Comparison of ENCODE assay signal across 17 cellular contexts in genomic region chr11:118153976-118154375, GRCh38. TPM values are rescaled to one million over a fixed set of nuclear protein-coding genes. Genes with fewer than 3 reads are reported as not detected.
DNase-seq lines count a peak whose midpoint lies in the region; TF ChIP-seq lines count a peak whose summit lies in the region.
"Had no signal": no experiment of that assay in that cellular context is flagged by ENCODE, and none has a peak within 500 bp of the region (broad histone marks: within the 10 kb centered on the region; RNA-seq: fewer than 3 reads in every experiment).

No MANE protein-coding gene starts in this region.

- no peak overlapping the region for H3K27ac Mint-ChIP-seq in activated CD4-positive, alpha-beta T cell treated with anti-CD3 and anti-CD28 coated beads, Interleukin-2, amount 10 ng/mL, durations not matched to agents 7 days and 5 days
- H3K27ac Mint-ChIP-seq in brain (peak overlapping the region in 4 of 5 experiments; percentile 42 to 79 (median 70)), neural crest cell (ENCODE audit: unreplicated experiment) (no peak overlapping the region)
- H3K27ac Mint-ChIP-seq: CD14-positive monocyte had no signal

- no peaks in the 10 kb centered on the region for H3K9me3 ChIP-seq in HUES48 (ENCODE audit: control insufficient read depth, insufficient read depth, low read length)
- H3K9me3 ChIP-seq: SK-N-SH, vagina had no signal

- peaks cover 2% of the 10 kb centered on the region for H3K36me3 Mint-ChIP-seq in activated CD4-positive, alpha-beta T cell treated with anti-CD3 and anti-CD28 coated beads, Interleukin-2, amount 10 ng/mL, durations not matched to agents 7 days and 5 days (ENCODE audit: low read depth)
- no peaks in the 10 kb centered on the region for H3K36me3 Mint-ChIP-seq in brain
- no peaks in the 10 kb centered on the region for H3K36me3 Mint-ChIP-seq in neural crest cell (ENCODE audit: low read depth)

- DNase-seq in activated CD4-positive, alpha-beta T cell treated with anti-CD3 and anti-CD28 coated beads, Interleukin-2, amount 10 ng/mL, durations not matched to agents 7 days and 5 days, result no peak
- no peak for DNase-seq in activated CD4-positive, alpha-beta T cell treated with anti-CD3 and anti-CD28 coated beads for 4 hours
- DNase-seq in neural crest cell (ENCODE audit: low read depth, low spot score) (no peak), NCI-H82 treated with DMSO at 0.1 percent for 48 hours (lab: John Stamatoyannopoulos, UW; ENCODE audit: unreplicated experiment) (no peak), hippocampal formation (lab: John Stamatoyannopoulos, UW) (no peak), HuH-7.5 (ENCODE audit: low spot score) (no peak)
- DNase-seq: left ventricle myocardium superior, NCI-H1105, NCI-H2171 treated with DMSO at 0.1 percent for 48 hours, retina, SK-N-SH had no signal

- peaks cover 88% of the 10 kb centered on the region for H3K27me3 Mint-ChIP-seq in activated CD4-positive, alpha-beta T cell treated with anti-CD3 and anti-CD28 coated beads, Interleukin-2, amount 10 ng/mL, durations not matched to agents 7 days and 5 days
- peaks cover 75% of the 10 kb centered on the region for H3K27me3 Mint-ChIP-seq in brain
- peaks cover 99% of the 10 kb centered on the region for H3K27me3 Mint-ChIP-seq in neural crest cell (ENCODE audit: low read depth)

- peak overlapping the region; percentile 55 for H3K4me3 Mint-ChIP-seq in activated CD4-positive, alpha-beta T cell treated with anti-CD3 and anti-CD28 coated beads, Interleukin-2, amount 10 ng/mL, durations not matched to agents 7 days and 5 days
- peak overlapping the region; percentile 80 to 85 (median 82) for H3K4me3 Mint-ChIP-seq in brain
- H3K4me3 Mint-ChIP-seq in neural crest cell, result peak overlapping the region; percentile 86

- H3K36me3 ChIP-seq in HUES48 (ENCODE audit: control insufficient read depth, insufficient read depth, low read length), result no peaks in the 10 kb centered on the region
- H3K36me3 ChIP-seq: vagina had no signal

- no peak overlapping the region for H3K9ac ChIP-seq in HUES48 (ENCODE audit: low read depth, low read length)
- H3K9ac ChIP-seq: SK-N-SH had no signal

- peak overlapping the region; percentile 79 for H3K4me3 ChIP-seq in HUES48 (ENCODE audit: low read depth, low read length)

- H3K4me1 Mint-ChIP-seq in activated CD4-positive, alpha-beta T cell treated with anti-CD3 and anti-CD28 coated beads, Interleukin-2, amount 10 ng/mL, durations not matched to agents 7 days and 5 days, result peaks cover 18% of the 10 kb centered on the region
- peaks cover 66% of the 10 kb centered on the region for H3K4me1 Mint-ChIP-seq in brain
- peaks cover 9% of the 10 kb centered on the region for H3K4me1 Mint-ChIP-seq in neural crest cell

- POLR2A ChIA-PET in activated CD4-positive, alpha-beta T cell treated with anti-CD3 and anti-CD28 coated beads, Interleukin-2, amount 10 ng/mL, durations not matched to agents 7 days and 5 days (lab: Charles Lee), result no interaction called here

- TF ChIP-seq CTCF in brain (conservative IDR thresholded peaks at IDR 0.05) (no peak), neural crest cell (conservative IDR thresholded peaks at IDR 0.05) (no peak)

- CTCF ChIA-PET in activated CD4-positive, alpha-beta T cell treated with anti-CD3 and anti-CD28 coated beads, Interleukin-2, amount 10 ng/mL, durations not matched to agents 7 days and 5 days (lab: Charles Lee), result interaction anchor here (1.3 kb wide), 1 partner anchor 17 kb away, joined by 4 read pairs; no protein-coding TSS in a partner anchor

- H3K4me1 ChIP-seq in HUES48 (ENCODE audit: control insufficient read depth, insufficient read depth, low read length), result peaks cover 55% of the 10 kb centered on the region

- no peak overlapping the region for H3K27ac ChIP-seq in HUES48 (ENCODE audit: low read depth, low read length)
- H3K27ac ChIP-seq: vagina had no signal

- H3K9me3 Mint-ChIP-seq in activated CD4-positive, alpha-beta T cell treated with anti-CD3 and anti-CD28 coated beads, Interleukin-2, amount 10 ng/mL, durations not matched to agents 7 days and 5 days, result no peaks in the 10 kb centered on the region
- H3K9me3 Mint-ChIP-seq in brain, result no peaks in the 10 kb centered on the region
- no peaks in the 10 kb centered on the region for H3K9me3 Mint-ChIP-seq in neural crest cell

- H3K27me3 ChIP-seq in HUES48 (ENCODE audit: control insufficient read depth, insufficient read depth, low read length), result peaks cover 99% of the 10 kb centered on the region

RNA-seq across cellular contexts. Expression of gene SCN4B, which starts 1.4 kb away (rescaled TPM):
- under 1 TPM in 1 of 2 experiments, not detected in 1; 0.10 TPM for total RNA-seq in activated CD4-positive, alpha-beta T cell treated with anti-CD3 and anti-CD28 coated beads, Interleukin-2, amount 10 ng/mL, durations not matched to agents 7 days and 5 days
- 9.7 TPM for polyA plus RNA-seq in brain (ENCODE audit: insufficient read depth, low read depth, low replicate concordance)
- total RNA-seq in neural crest cell, result 2.0 and 2.4 TPM in 2 replicates
- polyA plus RNA-seq: CD14-positive monocyte had no signal

RNA-seq across cellular contexts. Expression of gene SCN2B, which starts 22.5 kb away (rescaled TPM):
- total RNA-seq in activated CD4-positive, alpha-beta T cell treated with anti-CD3 and anti-CD28 coated beads, Interleukin-2, amount 10 ng/mL, durations not matched to agents 7 days and 5 days, result not detected
- polyA plus RNA-seq in brain (ENCODE audit: insufficient read depth, low read depth, low replicate concordance), result 9.0 TPM
- total RNA-seq in neural crest cell, result 0.40 and 0.43 TPM in 2 replicates
- total RNA-seq: A673, endothelial cell of umbilical vein had no signal
- polyA plus RNA-seq: CD14-positive monocyte, endothelial cell of umbilical vein had no signal

Comparison
In these comparisons a context has a peak if more than half of its experiments do, and no peak if none do; other contexts are left out.
1. H3K27ac Mint-ChIP-seq: peak in brain (4 of 5); none in activated CD4-positive, alpha-beta T cell treated with anti-CD3 and anti-CD28 coated beads, Interleukin-2, amount 10 ng/mL, durations not matched to agents 7 days and 5 days (single experiment) and neural crest cell (single experiment).
2. Peak in every context shown above with its lines, with median percentiles within 50 percentile points of each other: H3K4me3 Mint-ChIP-seq.